Comparison of ENCODE assay signal across 11 cellular contexts in the genomic region with DNA sequence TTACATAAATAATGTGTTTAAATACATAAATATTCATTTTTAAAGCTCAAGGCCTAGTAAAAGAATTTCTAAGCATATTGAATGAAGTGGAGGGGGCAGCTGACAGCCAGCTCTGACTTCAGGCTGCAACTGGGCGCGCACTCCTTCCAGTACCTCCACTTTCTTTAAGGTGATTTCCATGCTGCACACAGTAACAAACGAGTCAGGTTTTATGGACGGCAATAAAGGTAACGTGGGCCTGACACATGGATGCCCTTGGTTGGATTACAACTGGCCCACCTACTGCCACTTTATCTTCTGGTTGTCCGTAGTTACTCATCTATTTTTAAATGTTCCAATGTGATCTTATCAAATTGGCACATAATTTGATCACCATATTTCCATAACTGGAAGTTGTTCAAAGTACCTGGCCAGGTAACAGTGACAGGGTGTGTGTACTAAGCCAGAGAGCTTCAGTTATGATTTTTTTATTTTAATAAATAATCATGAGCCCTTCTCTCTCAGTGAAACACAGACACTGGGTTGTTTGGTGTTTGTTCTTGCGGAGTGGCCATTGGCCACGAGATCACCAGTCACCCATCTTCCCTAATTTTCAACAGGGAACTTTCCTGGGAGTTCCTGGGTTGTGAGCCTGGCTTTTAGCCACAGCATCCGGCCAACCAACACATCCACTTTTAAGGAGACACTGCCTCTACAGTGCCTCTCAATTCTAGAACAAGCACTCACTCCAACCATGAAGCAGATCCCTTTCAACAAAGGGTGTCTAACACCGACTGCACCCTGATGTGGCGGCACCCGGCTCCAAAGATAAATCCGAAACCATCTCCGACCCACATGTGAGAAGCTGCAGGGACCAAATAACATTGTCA. TPM values are rescaled to one million over a fixed set of nuclear protein-coding genes. Genes with fewer than 3 reads are reported as not detected.
DNase-seq lines count a peak whose midpoint lies in the region; ATAC-seq, FAIRE-seq and TF ChIP-seq lines count a peak whose summit lies in the region.
"Had no signal": no experiment of that assay in that cellular context is flagged by ENCODE, and none has a peak within 500 bp of the region (broad histone marks: within the 10 kb centered on the region; RNA-seq: fewer than 3 reads in every experiment).

No MANE protein-coding gene starts in this region.

- in situ Hi-C loops in GM13977 (cut with MboI; ENCODE audit: low pct_unique_long_range_greater_than_20kb, low sequenced_read_pairs, unreplicated experiment): no loop called here

- POLR2A ChIA-PET in naive thymus-derived CD4-positive, alpha-beta T cell (lab: Charles Lee): interaction anchor here (0.7 to 1.8 kb wide), 2 partner anchors 13 to 64 kb away, joined by 4 to 8 read pairs; no protein-coding TSS in a partner anchor

- H3K4me1 ChIP-seq in BLaER1: peaks cover 88% of the 10 kb centered on the region
- peaks cover 18 to 26% of the 10 kb centered on the region in 2 donors for H3K4me1 ChIP-seq in naive thymus-derived CD4-positive, alpha-beta T cell (ENCODE audit: control insufficient read depth in 2 of 2, insufficient read depth in 2 of 2, low read length in 2 of 2)

- no peaks in the 10 kb centered on the region for H3K27me3 ChIP-seq in BLaER1
- H3K27me3 ChIP-seq in naive thymus-derived CD4-positive, alpha-beta T cell (ENCODE audit: control insufficient read depth in 2 of 2, insufficient read depth in 2 of 2, low read length in 2 of 2): no peaks in the 10 kb centered on the region

- H3K4me3 ChIP-seq in BLaER1: no peak overlapping the region
- no peak overlapping the region for H3K4me3 ChIP-seq in naive thymus-derived CD4-positive, alpha-beta T cell (ENCODE audit: low read length)

- H3K27ac ChIP-seq in BLaER1: peak overlapping the region; percentile 40
- H3K27ac ChIP-seq in naive thymus-derived CD4-positive, alpha-beta T cell (ENCODE audit: low read depth, low read length): peak overlapping the region; percentile 40

- no peak overlapping the region for H3K4me3 Mint-ChIP-seq in endothelial cell (ENCODE audit: unreplicated experiment)
- H3K4me3 Mint-ChIP-seq in naive thymus-derived CD4-positive, alpha-beta T cell: peak overlapping the region in 7 of 10 donors; percentile 8 to 91 (median 32)

- intact Hi-C loops in naive thymus-derived CD4-positive, alpha-beta T cell (cut with micrococcal nuclease): no loop called here

- peak overlapping the region; percentile 95 for H3K4me2 ChIP-seq in BLaER1

- peaks cover 41% of the 10 kb centered on the region for H3K4me1 Mint-ChIP-seq in endothelial cell (ENCODE audit: unreplicated experiment)
- peaks cover 40 to 87% (median 75%) of the 10 kb centered on the region in 7 donors for H3K4me1 Mint-ChIP-seq in naive thymus-derived CD4-positive, alpha-beta T cell

- peak overlapping the region; percentile 70 for H3K27ac Mint-ChIP-seq in endothelial cell (ENCODE audit: unreplicated experiment)
- H3K27ac Mint-ChIP-seq in naive thymus-derived CD4-positive, alpha-beta T cell: peak overlapping the region; percentile 18 to 97 (median 84)

- H3K27me3 Mint-ChIP-seq in endothelial cell (ENCODE audit: unreplicated experiment): peaks cover 9% of the 10 kb centered on the region
- no peaks in the 10 kb centered on the region for H3K27me3 Mint-ChIP-seq in naive thymus-derived CD4-positive, alpha-beta T cell

- no peak for ATAC-seq in naive thymus-derived CD4-positive, alpha-beta T cell
- no peak for ATAC-seq in HG02759 (IDR thresholded peaks at IDR 0.05; ENCODE audit: unreplicated experiment)

- peaks cover 23% of the 10 kb centered on the region for H3K36me3 ChIP-seq in BLaER1
- H3K36me3 ChIP-seq in naive thymus-derived CD4-positive, alpha-beta T cell (ENCODE audit: control insufficient read depth in 2 of 3, insufficient read depth in 3 of 3, low read length in 3 of 3): no peaks in the 10 kb centered on the region

- H3K36me3 Mint-ChIP-seq in endothelial cell (ENCODE audit: low read depth, unreplicated experiment): peaks cover 12% of the 10 kb centered on the region
- peaks cover 0 to 22% (median 4%) of the 10 kb centered on the region in 5 donors for H3K36me3 Mint-ChIP-seq in naive thymus-derived CD4-positive, alpha-beta T cell

- no peak for TF ChIP-seq POLR2A in H54 (IDR thresholded peaks at IDR 0.05; ENCODE audit: low read depth, low read length)

- H4K20me1 ChIP-seq in BLaER1: peaks cover 11% of the 10 kb centered on the region; the same call in 1 of the 2 replicates

- no peak for FAIRE-seq in H54 (lab: Jason Lieb, UNC)

- peak; percentile 41 to 49 for DNase-seq in NCI-H526 (lab: John Stamatoyannopoulos, UW)
- DNase-seq in endothelial cell (ENCODE audit: low spot score): no peak
- no peak for DNase-seq in naive thymus-derived CD4-positive, alpha-beta T cell
- no peak for DNase-seq in H54 (ENCODE audit: insufficient read length, low spot score)
- DNase-seq in stimulated activated CD4-positive, alpha-beta T cell treated with anti-CD3 and anti-CD28 coated beads, Interleukin-1b, Interleukin-23, amount 100 ng/mL, for 48 hours: no peak
- no peak for DNase-seq in GM13977 (ENCODE audit: low spot score)
- DNase-seq: activated CD4-positive, alpha-beta T cell treated with anti-CD3 and anti-CD28 coated beads, Interleukin-2, amount 50 U/mL, for 1 hour; NCI-H1694; RPMI8226 had no signal

- CTCF ChIA-PET in naive thymus-derived CD4-positive, alpha-beta T cell (lab: Charles Lee): no interaction called here

- no peak for TF ChIP-seq CTCF in endothelial cell (IDR thresholded peaks at IDR 0.05; ENCODE audit: unreplicated experiment)
- TF ChIP-seq CTCF in GM13977 (IDR thresholded peaks at IDR 0.05; ENCODE audit: extremely low read depth, insufficient read depth, missing control alignments): no peak

- no peak overlapping the region; the same call in 1 of the 2 replicates for H3K9ac ChIP-seq in BLaER1

- peaks cover 17% of the 10 kb centered on the region; the same call in 1 of the 2 replicates for H3K9me3 ChIP-seq in BLaER1
- H3K9me3 ChIP-seq in naive thymus-derived CD4-positive, alpha-beta T cell (ENCODE audit: control insufficient read depth in 2 of 3, low read length in 3 of 3): no peaks in the 10 kb centered on the region

- H3K9me3 Mint-ChIP-seq in endothelial cell (ENCODE audit: unreplicated experiment): no peaks in the 10 kb centered on the region
- H3K9me3 Mint-ChIP-seq in naive thymus-derived CD4-positive, alpha-beta T cell: peaks cover 0 to 3% (median 0%) of the 10 kb centered on the region in 11 donors

RNA-seq across cellular contexts. Expression of a gene that starts 50.2 kb away (rescaled TPM):
- total RNA-seq in endothelial cell (ENCODE audit: unreplicated experiment): 108 TPM
- 100 to 1,000 TPM; 103 to 192 (median 149) TPM for total RNA-seq in naive thymus-derived CD4-positive, alpha-beta T cell
- polyA plus RNA-seq in naive thymus-derived CD4-positive, alpha-beta T cell: 100 to 1,000 TPM; 120 to 156 TPM

Comparison
In these comparisons a context has a peak if more than half of its experiments do, and no peak if none do; other contexts are left out.
1. DNase-seq: peak in NCI-H526 (2 of 2); none in endothelial cell (single experiment), naive thymus-derived CD4-positive, alpha-beta T cell (0 of 9), H54 (single experiment), stimulated activated CD4-positive, alpha-beta T cell treated with anti-CD3 and anti-CD28 coated beads, Interleukin-1b, Interleukin-23, amount 100 ng/mL, for 48 hours (single experiment) and GM13977 (single experiment).